ENCODE assay signal across 8 cellular contexts in genomic region chr5:137660349-137660817, GRCh38.
A peak's percentile ranks its signal among the peaks of the same experiment; 100 is the strongest.
DNase-seq lines count a peak whose midpoint lies in the region; FAIRE-seq and TF ChIP-seq lines count a peak whose summit lies in the region.

No MANE protein-coding gene starts in this region.

- intact Hi-C loops in activated naive CD4-positive, alpha-beta T cell treated with anti-CD3 and anti-CD28 coated beads for 36 hours (cut with micrococcal nuclease) = loop anchor here (1.0 to 10.0 kb wide), 4 partner anchors 31 to 474 kb away; partner anchors contain the start of gene NME5
- intact Hi-C loops in posterior vena cava (cut with DNase I) = loop anchor here (2.0 to 5.0 kb wide), 2 partner anchors 77 to 82 kb away; partner anchors contain the start of gene KLHL3 (in 1 of the 2)

- H3K9me3 ChIP-seq in MG63 = no peaks in the 10 kb centered on the region

- no peak overlapping the region for H3K4me3 Mint-ChIP-seq in activated naive CD4-positive, alpha-beta T cell treated with anti-CD3 and anti-CD28 coated beads for 36 hours

- H3K36me3 ChIP-seq in MG63 = no peaks in the 10 kb centered on the region

- FAIRE-seq in H54 (lab: Jason Lieb, UNC) (no peak), urothelium cell line (lab: Jason Lieb, UNC) (no peak)

- H3K27me3 Mint-ChIP-seq in activated naive CD4-positive, alpha-beta T cell treated with anti-CD3 and anti-CD28 coated beads for 36 hours (ENCODE audit: low read depth) = no peaks in the 10 kb centered on the region

- H3K4me1 Mint-ChIP-seq in activated naive CD4-positive, alpha-beta T cell treated with anti-CD3 and anti-CD28 coated beads for 36 hours (ENCODE audit: low read depth) = peaks cover 9% of the 10 kb centered on the region

- DNase-seq in GF-D8 (lab: John Stamatoyannopoulos, UW) = peak; percentile 3
- peak; percentile 54 for DNase-seq in H54 (ENCODE audit: insufficient read length, low spot score)
- peak; percentile 48 for DNase-seq in MG63
- peak; percentile 80 for DNase-seq in SK-MEL-5 (ENCODE audit: low read depth, low spot score)
- peak; percentile 88 for DNase-seq in activated naive CD4-positive, alpha-beta T cell treated with anti-CD3 and anti-CD28 coated beads for 36 hours
- peak; percentile 76 for DNase-seq in glomerular visceral epithelial cell (ENCODE audit: extremely low spot score)
- DNase-seq in posterior vena cava (ENCODE audit: low spot score) = peak; percentile 84
- peak; percentile 56 for DNase-seq in urothelium cell line (ENCODE audit: low spot score)

- H3K27me3 ChIP-seq in MG63 = peaks cover 5% of the 10 kb centered on the region; the same call in 1 of the 2 replicates

- H3K9me3 Mint-ChIP-seq in activated naive CD4-positive, alpha-beta T cell treated with anti-CD3 and anti-CD28 coated beads for 36 hours = no peaks in the 10 kb centered on the region

- in situ Hi-C loops in SK-MEL-5 (cut with HindIII; ENCODE audit: low pct_unique_long_range_greater_than_20kb, low sequenced_read_pairs) = no loop called here

- peaks cover 5% of the 10 kb centered on the region for H3K36me3 Mint-ChIP-seq in activated naive CD4-positive, alpha-beta T cell treated with anti-CD3 and anti-CD28 coated beads for 36 hours (ENCODE audit: low read depth)

- no peak overlapping the region for H3K4me3 ChIP-seq in MG63

- no peak for TF ChIP-seq POLR2A in H54 (IDR thresholded peaks at IDR 0.05; ENCODE audit: low read depth, low read length)

- CTCF ChIA-PET in activated naive CD4-positive, alpha-beta T cell treated with anti-CD3 and anti-CD28 coated beads for 36 hours (lab: Charles Lee) = interaction anchor here (0.8 to 10.9 kb wide), 27 partner anchors 9 to 229 kb away, joined by 3 to 508 read pairs (median 6); partner anchors contain the start of genes KLHL3 and PKD2L2

- no peak overlapping the region for H3K27ac Mint-ChIP-seq in activated naive CD4-positive, alpha-beta T cell treated with anti-CD3 and anti-CD28 coated beads for 36 hours

Comparison
In these comparisons a context has a peak if more than half of its experiments do, and no peak if none do; other contexts are left out.
1. DNase-seq: peak in every context shown above with its lines; median percentile 88 in activated naive CD4-positive, alpha-beta T cell treated with anti-CD3 and anti-CD28 coated beads for 36 hours; 84 in posterior vena cava; 80 in SK-MEL-5; 76 in glomerular visceral epithelial cell; 56 in urothelium cell line; 54 in H54; 48 in MG63; 3 in GF-D8.